In genomic region chr1:3313579-3313955, GRCh38 we compare ENCODE assay signal across 10 cellular contexts.
DNase-seq lines count a peak whose midpoint lies in the region; ATAC-seq and TF ChIP-seq lines count a peak whose summit lies in the region.
"Had no signal": no experiment of that assay in that cellular context is flagged by ENCODE, and none has a peak within 500 bp of the region (broad histone marks: within the 10 kb centered on the region; RNA-seq: fewer than 3 reads in every experiment).

No MANE protein-coding gene starts in this region.

- H3K27ac ChIP-seq in A673 (ENCODE audit: low read depth, low read length, poor library complexity, severe bottlenecking): no peak overlapping the region

- no peaks in the 10 kb centered on the region for H3K9me3 ChIP-seq in adipocyte (ENCODE audit: control insufficient read depth, low read length)
- H3K9me3 ChIP-seq in A673 (ENCODE audit: low read depth, low read length, poor library complexity, severe bottlenecking): no peaks in the 10 kb centered on the region

- POLR2A ChIA-PET in A673 (lab: Charles Lee; ENCODE audit: low non-redundant PET): no interaction called here

- H3K36me3 ChIP-seq in adipocyte (ENCODE audit: control insufficient read depth, insufficient read depth, low read length, severe bottlenecking) (no peaks in the 10 kb centered on the region), A673 (ENCODE audit: insufficient read depth, low read length, poor library complexity, severe bottlenecking) (no peaks in the 10 kb centered on the region)

- peak overlapping the region; percentile 11 for H3K4me3 ChIP-seq in adipocyte (ENCODE audit: low read length)
- no peak overlapping the region for H3K4me3 ChIP-seq in A673 (ENCODE audit: low read depth, low read length, poor library complexity, severe bottlenecking)

- intact Hi-C loops in Right ventricle myocardium inferior (cut with DNase I) (loop anchor here (5.0 kb wide), 1 partner anchor 34 kb away; no protein-coding TSS in a partner anchor), A673 (cut with micrococcal nuclease; ENCODE audit: unreplicated experiment) (no loop called here)

- ATAC-seq in Right ventricle myocardium inferior: peak; percentile 85
- peak; percentile 57 for ATAC-seq in omental fat pad (ENCODE audit: low FRiP score)
- no peak for ATAC-seq in activated T-cell treated with anti-CD3 and anti-CD28 coated beads, Interleukin-2, amount 50 U/mL, for 72 hours (replicated peaks in 1 of 2)

- CTCF ChIA-PET in A673 (lab: Charles Lee): no interaction called here

- peaks cover 1 to 7% of the 10 kb centered on the region in 2 donors for H3K9me3 Mint-ChIP-seq in activated T-cell treated with anti-CD3 and anti-CD28 coated beads, Interleukin-2, amount 50 U/mL, for 72 hours

- peaks cover 13% of the 10 kb centered on the region for H3K27me3 Mint-ChIP-seq in activated T-cell treated with anti-CD3 and anti-CD28 coated beads, Interleukin-2, amount 50 U/mL, for 72 hours (ENCODE audit: low read depth)
- H3K27me3 Mint-ChIP-seq: activated CD4-positive, alpha-beta T cell treated with anti-CD3 and anti-CD28 coated beads, Interleukin-2, amount 10 ng/mL, durations not matched to agents 7 days and 5 days had no signal

- H3K27me3 ChIP-seq in adipocyte (replicated peaks; ENCODE audit: control insufficient read depth, insufficient read depth, low read length) (peaks cover 4% of the 10 kb centered on the region), A673 (replicated peaks; ENCODE audit: insufficient read depth, low read depth, low read length, poor library complexity) (no peaks in the 10 kb centered on the region)

- peaks cover 3 to 5% of the 10 kb centered on the region in 2 donors for H3K36me3 Mint-ChIP-seq in activated T-cell treated with anti-CD3 and anti-CD28 coated beads, Interleukin-2, amount 50 U/mL, for 72 hours (ENCODE audit: insufficient read depth in 2 of 2)

- no peak overlapping the region for H3K4me3 Mint-ChIP-seq in activated T-cell treated with anti-CD3 and anti-CD28 coated beads, Interleukin-2, amount 50 U/mL, for 72 hours
- H3K4me3 Mint-ChIP-seq: activated CD4-positive, alpha-beta T cell treated with anti-CD3 and anti-CD28 coated beads, Interleukin-2, amount 10 ng/mL, durations not matched to agents 7 days and 5 days had no signal

- peaks cover 10% of the 10 kb centered on the region for H3K4me1 Mint-ChIP-seq in activated T-cell treated with anti-CD3 and anti-CD28 coated beads, Interleukin-2, amount 50 U/mL, for 72 hours (ENCODE audit: low read depth)

- no peak for TF ChIP-seq CTCF in omental fat pad (IDR thresholded peaks at IDR 0.05)
- no peak for TF ChIP-seq CTCF in A673 (conservative IDR thresholded peaks at IDR 0.05; ENCODE audit: low read depth, low read length)

- no peak overlapping the region for H3K27ac Mint-ChIP-seq in activated T-cell treated with anti-CD3 and anti-CD28 coated beads, Interleukin-2, amount 50 U/mL, for 72 hours
- H3K27ac Mint-ChIP-seq: activated CD4-positive, alpha-beta T cell treated with anti-CD3 and anti-CD28 coated beads, Interleukin-2, amount 10 ng/mL, durations not matched to agents 7 days and 5 days had no signal

- DNase-seq in AG08396 (ENCODE audit: low spot score): peak; percentile 88
- peak; percentile 67 for DNase-seq in adipocyte (ENCODE audit: low read depth)
- peak; percentile 96 for DNase-seq in Right ventricle myocardium inferior (ENCODE audit: missing footprints)
- peak; percentile 50 for DNase-seq in omental fat pad (ENCODE audit: low spot score)
- DNase-seq in NCI-H446 treated with DMSO at 0.1 percent for 48 hours (lab: John Stamatoyannopoulos, UW): no peak
- DNase-seq in A673 (ENCODE audit: low spot score): no peak
- DNase-seq in activated T-cell treated with anti-CD3 and anti-CD28 coated beads, Interleukin-2, amount 50 U/mL, for 72 hours: no peak
- no peak for DNase-seq in NCI-H748 treated with DMSO at 0.1 percent for 48 hours (lab: John Stamatoyannopoulos, UW)
- DNase-seq: activated CD4-positive, alpha-beta T cell treated with anti-CD3 and anti-CD28 coated beads, Interleukin-2, amount 10 ng/mL, durations not matched to agents 7 days and 5 days; COR-L47 had no signal

- H3K9ac ChIP-seq in adipocyte (ENCODE audit: low read length): peak overlapping the region; percentile 79

- H3K4me1 ChIP-seq in adipocyte (ENCODE audit: control insufficient read depth, insufficient read depth, low read length): peaks cover 28% of the 10 kb centered on the region
- H3K4me1 ChIP-seq in A673 (ENCODE audit: insufficient read depth, low read length, poor library complexity, severe bottlenecking): peaks cover 19% of the 10 kb centered on the region

- BruUV-seq in A673 (replicated peaks; lab: Mats Ljungman, UMichigan): no TSS peak

Comparison
In these comparisons a context has a peak if more than half of its experiments do, and no peak if none do; other contexts are left out.
1. DNase-seq: peak in AG08396 (single experiment), adipocyte (single experiment), Right ventricle myocardium inferior (single experiment) and omental fat pad (single experiment); none in NCI-H446 treated with DMSO at 0.1 percent for 48 hours (single experiment), A673 (single experiment), activated T-cell treated with anti-CD3 and anti-CD28 coated beads, Interleukin-2, amount 50 U/mL, for 72 hours (0 of 2) and NCI-H748 treated with DMSO at 0.1 percent for 48 hours (single experiment).
2. ATAC-seq: peak in Right ventricle myocardium inferior (single experiment) and omental fat pad (single experiment); none in activated T-cell treated with anti-CD3 and anti-CD28 coated beads, Interleukin-2, amount 50 U/mL, for 72 hours (0 of 2).